ENCODE assay signal across 16 cellular contexts in genomic region chr4:4838602-4839470, GRCh38. TPM values are rescaled to one million over a fixed set of nuclear protein-coding genes. Genes with fewer than 3 reads are reported as not detected.
DNase-seq lines count a peak whose midpoint lies in the region; ATAC-seq and TF ChIP-seq lines count a peak whose summit lies in the region.
"Had no signal": no experiment of that assay in that cellular context is flagged by ENCODE, and none has a peak within 500 bp of the region (broad histone marks: within the 10 kb centered on the region; RNA-seq: fewer than 3 reads in every experiment).

No MANE protein-coding gene starts in this region.

- H3K23me2 ChIP-seq in H9 (ENCODE audit: insufficient read length, low read depth, low read length, poor library complexity, severe bottlenecking): no peaks in the 10 kb centered on the region

- no peak overlapping the region for H2BK5ac ChIP-seq in H9 (ENCODE audit: insufficient read length, low read length)

- H3K27me3 Mint-ChIP-seq in H9 (ENCODE audit: low read depth): peaks cover 93% of the 10 kb centered on the region
- peaks cover 80% of the 10 kb centered on the region for H3K27me3 Mint-ChIP-seq in WTC11 (ENCODE audit: low read depth)
- H3K27me3 Mint-ChIP-seq in chondrocyte (ENCODE audit: low read depth): peaks cover 15% of the 10 kb centered on the region

- H3K14ac ChIP-seq in H9 (ENCODE audit: insufficient read depth, low read length): no peak overlapping the region

- H3K9me3 ChIP-seq in H9 (ENCODE audit: control insufficient read depth, low read depth, low read length) (no peaks in the 10 kb centered on the region), spleen (peaks cover 0 to 21% (median 8%) of the 10 kb centered on the region in 8 donors)
- H3K9me3 ChIP-seq: adrenal gland, thoracic aorta had no signal

- no peak overlapping the region for H4K8ac ChIP-seq in H9 (replicated peaks; ENCODE audit: insufficient read length, low read depth, low read length)

- peak; percentile 17 for DNase-seq in H9
- no peak for DNase-seq in WTC11 (ENCODE audit: low spot score)
- no peak for DNase-seq in left colon
- DNase-seq in spleen: peak; percentile 59
- no peak for DNase-seq in ureter (ENCODE audit: low spot score)
- no peak for DNase-seq in chondrocyte (ENCODE audit: low spot score)
- DNase-seq: adrenal gland, C1 segment of cervical spinal cord, DMS153, NCI-H146, NCI-H446 had no signal

- no peak overlapping the region for H3K18ac ChIP-seq in H9 (ENCODE audit: insufficient read length, low read depth, low read length)

- CTCF ChIA-PET in WTC11 (lab: Charles Lee): interaction anchor here (0.9 to 1.7 kb wide), 4 partner anchors 14 to 88 kb away, joined by 3 to 8 read pairs (median 3); no protein-coding TSS in a partner anchor

- ATAC-seq in WTC11 (no peak), left colon (peak; percentile 58), GM19351 (IDR thresholded peaks at IDR 0.05; ENCODE audit: unreplicated experiment) (no peak)
- ATAC-seq: activated T-helper 17 cell treated with anti-CD3 and anti-CD28 coated beads, Interleukin-2, amount 50 U/mL, for 72 hours; Right ventricle myocardium inferior had no signal

- no peaks in the 10 kb centered on the region for H3K79me1 ChIP-seq in H9 (ENCODE audit: insufficient read depth, low read depth, low read length, poor library complexity, severe bottlenecking)

- peaks cover 2% of the 10 kb centered on the region for H4K20me1 ChIP-seq in H9 (ENCODE audit: control insufficient read depth, insufficient read depth, insufficient read length)

- peaks cover 0 to 4% (median 0%) of the 10 kb centered on the region in 3 experiments; a peak in 1 of 7 replicates for H3K36me3 Mint-ChIP-seq in H9 (ENCODE audit: insufficient read depth in 1 of 3, low read depth in 3 of 3)
- H3K36me3 Mint-ChIP-seq in WTC11: no peaks in the 10 kb centered on the region; the same call in 1 of the 2 replicates
- no peaks in the 10 kb centered on the region for H3K36me3 Mint-ChIP-seq in chondrocyte (ENCODE audit: low read depth)

- H3K4me1 ChIP-seq in H9 (ENCODE audit: insufficient read depth, low read length) (no peaks in the 10 kb centered on the region), spleen (peaks cover 0 to 6% (median 0%) of the 10 kb centered on the region in 6 donors)
- H3K4me1 ChIP-seq: adrenal gland had no signal

- H3K36me3 ChIP-seq in spleen: no peaks in the 10 kb centered on the region
- H3K36me3 ChIP-seq: adrenal gland, thoracic aorta had no signal

- H3K27me3 ChIP-seq in H9 (ENCODE audit: insufficient read depth, low read length) (no peaks in the 10 kb centered on the region; the same call in 1 of the 2 replicates), spleen (replicated peaks in 1 of 7) (peaks cover 0 to 45% (median 0%) of the 10 kb centered on the region in 7 donors)
- H3K27me3 ChIP-seq: adrenal gland had no signal

- H3K27ac ChIP-seq in H9 (ENCODE audit: insufficient read length, low read depth, low read length): no peak overlapping the region
- H3K27ac ChIP-seq in spleen: no peak overlapping the region
- H3K27ac ChIP-seq: thoracic aorta had no signal

- H2BK12ac ChIP-seq in H9 (ENCODE audit: insufficient read length, low read depth, low read length): no peak overlapping the region

- no peak overlapping the region for H2AFZ ChIP-seq in H9 (ENCODE audit: low read length)

- H2AK5ac ChIP-seq in H9 (ENCODE audit: insufficient read length, low read length): no peak overlapping the region

- H3K4me3 Mint-ChIP-seq in H9 (no peak overlapping the region), WTC11 (no peak overlapping the region), chondrocyte (ENCODE audit: unreplicated experiment) (no peak overlapping the region)
- H3K4me3 Mint-ChIP-seq: activated T-helper 17 cell treated with anti-CD3 and anti-CD28 coated beads, Interleukin-2, amount 50 U/mL, for 72 hours; T-helper 2 cell treated with Interferon-gamma antibody and Interleukin-4, amounts not matched to agents 5 μg/mL and 100 μg/mL, for 36 hours had no signal

- H3K9me3 Mint-ChIP-seq in H9 (peaks cover 5 to 8% of the 10 kb centered on the region in 2 experiments; a peak in 3 of 5 replicates), WTC11 (peaks cover 20% of the 10 kb centered on the region), chondrocyte (ENCODE audit: low read depth) (peaks cover 4% of the 10 kb centered on the region)
- H3K9me3 Mint-ChIP-seq: T-helper 2 cell treated with Interferon-gamma antibody and Interleukin-4, amounts not matched to agents 5 μg/mL and 100 μg/mL, for 36 hours had no signal

- H4K5ac ChIP-seq in H9 (ENCODE audit: insufficient read length, low read depth, low read length): no peak overlapping the region

- no peak overlapping the region for H4K91ac ChIP-seq in H9 (ENCODE audit: insufficient read length, low read depth, low read length)

- no peaks in the 10 kb centered on the region for H3K79me2 ChIP-seq in H9 (ENCODE audit: insufficient read depth, low read length)

- no peak overlapping the region for H3K27ac Mint-ChIP-seq in H9
- H3K27ac Mint-ChIP-seq in WTC11: no peak overlapping the region
- no peak overlapping the region for H3K27ac Mint-ChIP-seq in chondrocyte (ENCODE audit: unreplicated experiment)
- H3K27ac Mint-ChIP-seq: activated T-helper 17 cell treated with anti-CD3 and anti-CD28 coated beads, Interleukin-2, amount 50 U/mL, for 72 hours; T-helper 2 cell treated with Interferon-gamma antibody and Interleukin-4, amounts not matched to agents 5 μg/mL and 100 μg/mL, for 36 hours had no signal

- no peak overlapping the region for H3K23ac ChIP-seq in H9 (ENCODE audit: insufficient read length, low read depth, low read length)

- H3K4me1 Mint-ChIP-seq in H9 (peaks cover 0 to 18% of the 10 kb centered on the region in 2 experiments; a peak in 3 of 4 replicates), WTC11 (peaks cover 10% of the 10 kb centered on the region), chondrocyte (ENCODE audit: low read depth) (no peaks in the 10 kb centered on the region)

- WGBS in H9 (ENCODE audit: extremely low coverage, insufficient read length, low lambda C conversion rate): no CpG with 5 or more reads among the region's 16 CpGs
- WGBS in spleen, 5 donors: 53 to 63% (median 54%) methylated on average over 16 of the region's 16 CpGs

- no peak overlapping the region for H3K4ac ChIP-seq in H9 (ENCODE audit: low read depth, low read length)

- no peak overlapping the region for H3T11ph ChIP-seq in H9 (ENCODE audit: low read length)

- H3K56ac ChIP-seq in H9 (ENCODE audit: insufficient read length, low read depth, low read length): no peak overlapping the region

- TF ChIP-seq POLR2A in spleen (IDR thresholded peaks at IDR 0.05): no peak

- no peak for TF ChIP-seq CTCF in H9 (conservative IDR thresholded peaks at IDR 0.05)
- no peak for TF ChIP-seq CTCF in WTC11 (IDR thresholded peaks at IDR 0.05)
- no peak for TF ChIP-seq CTCF in spleen (IDR thresholded peaks at IDR 0.05 in 8 of 11, conservative IDR thresholded peaks at IDR 0.05 in 3 of 11)
- no peak for TF ChIP-seq CTCF in chondrocyte (IDR thresholded peaks at IDR 0.05)

- intact Hi-C loops in left colon (cut with DNase I, micrococcal nuclease): no loop called here
- intact Hi-C loops in spleen (cut with DNase I; ENCODE audit: low total_unique reads): no loop called here

- H2BK15ac ChIP-seq in H9 (ENCODE audit: low read depth, low read length): no peak overlapping the region

- H2BK20ac ChIP-seq in H9 (ENCODE audit: low read depth, low read length, poor library complexity, severe bottlenecking): no peak overlapping the region

- H3K9ac ChIP-seq in H9 (ENCODE audit: extremely low read depth, insufficient read length, low read length): no peak overlapping the region

- H2BK120ac ChIP-seq in H9 (ENCODE audit: low read depth, low read length, poor library complexity, severe bottlenecking): no peak overlapping the region

- POLR2A ChIA-PET in WTC11 (lab: Charles Lee): interaction anchor here (0.6 to 0.9 kb wide), 3 partner anchors 44 to 298 kb away, joined by 3 to 5 read pairs (median 4); no protein-coding TSS in a partner anchor

- H3K4me3 ChIP-seq in spleen: no peak overlapping the region
- H3K4me3 ChIP-seq: adrenal gland, thoracic aorta had no signal

- H3K4me2 ChIP-seq in H9 (ENCODE audit: insufficient read depth, insufficient read length, low read length): no peak overlapping the region

TF ChIP-seq in WTC11, 78 proteins besides CTCF, POLR2A, EP300 and RAD21:
- TF ChIP-seq FOXP1 (CRISPR knock-in tag; IDR thresholded peaks at IDR 0.05; ENCODE audit: borderline replicate concordance) (no peak), PRDM15 (CRISPR knock-in tag; IDR thresholded peaks at IDR 0.05) (peak; percentile 86)
TF ChIP-seq in WTC11: peak in this region for 1.

RNA-seq across cellular contexts. Expression of gene MSX1, which starts 20.6 kb away (rescaled TPM):
- total RNA-seq in H9 (2021) (not detected in 2 replicates), WTC11 (2021) (0.28 to 0.62 TPM (median 0.41 TPM) in 3 replicates), left colon (under 1 TPM; 0.24 to 0.25 TPM), spleen (1 to 10 TPM; 2.8 to 6.8 (median 5.2) TPM), ureter (4.0 TPM), chondrocyte (4.4 to 4.8 TPM (median 4.4 TPM) in 3 replicates)
- polyA plus RNA-seq in spleen: 1 to 10 TPM; 1.1 to 2.6 (median 2.0) TPM
- total RNA-seq: activated T-helper 17 cell treated with anti-CD3 and anti-CD28 coated beads, Interleukin-2, amount 50 U/mL, for 72 hours had no signal

Comparison
In these comparisons a context has a peak if more than half of its experiments do, and no peak if none do; other contexts are left out.
1. DNase-seq: peak in H9 (single experiment) and spleen (single experiment); none in WTC11 (single experiment), left colon (0 of 2), ureter (single experiment) and chondrocyte (single experiment).